In genomic region chr11:35485656-35486318, GRCh38 we compare ENCODE assay signal across 8 cellular contexts. TPM values are rescaled to one million over a fixed set of nuclear protein-coding genes. Genes with fewer than 3 reads are reported as not detected.
A peak's percentile ranks its signal among the peaks of the same experiment; 100 is the strongest.
DNase-seq lines count a peak whose midpoint lies in the region; ATAC-seq and TF ChIP-seq lines count a peak whose summit lies in the region.

No MANE protein-coding gene starts in this region.

- no peaks in the 10 kb centered on the region for H3K4me1 Mint-ChIP-seq in CD14-positive monocyte

- TF ChIP-seq CTCF in CD14-positive monocyte (IDR thresholded peaks at IDR 0.05): peak; percentile 96

- ATAC-seq in GM19324 (IDR thresholded peaks at IDR 0.05; ENCODE audit: low FRiP score, unreplicated experiment) (peak; percentile 88), HG03460 (IDR thresholded peaks at IDR 0.05; ENCODE audit: unreplicated experiment) (peak; percentile 91)

- peak; percentile 53 for DNase-seq in CD14-positive monocyte (ENCODE audit: low spot score)
- DNase-seq in NCI-H526 treated with DMSO at 0.1 percent for 48 hours (lab: John Stamatoyannopoulos, UW): peak; percentile 49
- DNase-seq in activated CD4-positive, alpha-beta T cell treated with anti-CD3 and anti-CD28 coated beads, Interleukin-2, amount 50 U/mL, for 48 hours: peak; percentile 81 to 86
- DNase-seq in ecto neural progenitor cell (ENCODE audit: low spot score): peak; percentile 83
- peak; percentile 58 to 69 for DNase-seq in lung microvascular endothelial cell (ENCODE audit: low read depth in 2 of 2)
- peak; percentile 67 for DNase-seq in stimulated activated CD8-positive, alpha-beta memory T cell treated with anti-CD3 and anti-CD28 coated beads, Interleukin-15, amount 100 ng/mL, for 1 hour (ENCODE audit: low read depth)

- intact Hi-C loops in CD14-positive monocyte (cut with micrococcal nuclease): no loop called here

- no peak overlapping the region for H3K4me3 Mint-ChIP-seq in CD14-positive monocyte

- peaks cover 9 to 23% (median 18%) of the 10 kb centered on the region in 7 donors for H3K9me3 Mint-ChIP-seq in CD14-positive monocyte

- H3K36me3 Mint-ChIP-seq in CD14-positive monocyte: no peaks in the 10 kb centered on the region

- H3K27me3 Mint-ChIP-seq in CD14-positive monocyte (ENCODE audit: low read depth in 3 of 3): peaks cover 10 to 23% (median 14%) of the 10 kb centered on the region in 3 donors

- H3K27ac Mint-ChIP-seq in CD14-positive monocyte: no peak overlapping the region

RNA-seq across cellular contexts. Expression of gene PAMR1, which starts 39.6 kb away (rescaled TPM):
- polyA plus RNA-seq in CD14-positive monocyte: not detected
- total RNA-seq in lung microvascular endothelial cell: 0.22 TPM in 1 of 2 replicates, not detected in the other

Comparison
In these comparisons a context has a peak if more than half of its experiments do, and no peak if none do; other contexts are left out.
1. Peak in every context shown above with its lines: DNase-seq and ATAC-seq.